Comparison of ENCODE assay signal across 8 cellular contexts in genomic region chrX:86148024-86148511, GRCh38. TPM values are rescaled to one million over a fixed set of nuclear protein-coding genes. Genes with fewer than 3 reads are reported as not detected.
DNase-seq lines count a peak whose midpoint lies in the region; ATAC-seq, FAIRE-seq and TF ChIP-seq lines count a peak whose summit lies in the region.

Gene DACH2 (plus strand): TSS chrX:86148451.

- DNase-seq in BJ (ENCODE audit: low read depth), result no peak
- DNase-seq in WERI-Rb-1, result peak; percentile 38
- peak; percentile 84 for DNase-seq in ecto neural progenitor cell (ENCODE audit: low spot score)
- peak; percentile 40 for DNase-seq in HepG2 (ENCODE audit: low spot score)
- DNase-seq in stimulated activated CD4-positive, alpha-beta T cell treated with anti-CD3 and anti-CD28 coated beads, Interleukin-1b, Interleukin-23, amount 100 ng/mL, for 24 hours (ENCODE audit: low read depth in 4 of 4, low spot score in 1 of 4), result peak in 3 of 4 experiments; percentile 7 to 31 (median 28)
- no peak for DNase-seq in DMS79 (lab: John Stamatoyannopoulos, UW)

- ATAC-seq in GM21367 (IDR thresholded peaks at IDR 0.05; ENCODE audit: unreplicated experiment) (peak; percentile 94), HepG2 (peak; percentile 100)

- H3K4me2 ChIP-seq in HepG2 (ENCODE audit: low read depth, low read length), result peak within 1 kb of the TSS; percentile 74

- intact Hi-C loops in HepG2 (cut with micrococcal nuclease; ENCODE audit: unreplicated experiment), result no loop called here

- H3K4me3 ChIP-seq in BJ (ENCODE audit: low read depth, low read length), result peak within 1 kb of the TSS; percentile 40
- peak within 1 kb of the TSS; percentile 87 for H3K4me3 ChIP-seq in HUES64 (ENCODE audit: low read length)
- peak within 1 kb of the TSS; percentile 12; the same call in 1 of the 2 replicates for H3K4me3 ChIP-seq in WERI-Rb-1 (ENCODE audit: low read depth, low read length)
- H3K4me3 ChIP-seq in HepG2 (replicated peaks in 1 of 3; ENCODE audit: insufficient read depth in 1 of 3, low read depth in 2 of 3, low read length in 3 of 3), result peak within 1 kb of the TSS; percentile 30 to 71 (median 56); a peak in 5 of 6 replicates

- H3K9me3 ChIP-seq in HUES64 (ENCODE audit: insufficient read depth, low read depth, low read length) (no peaks in the 10 kb centered on the region), WERI-Rb-1 (ENCODE audit: severe bottlenecking) (no peaks in the 10 kb centered on the region), HepG2 (ENCODE audit: low read length) (no peaks in the 10 kb centered on the region)

- H3K27me3 ChIP-seq in BJ (ENCODE audit: control insufficient read depth, insufficient read depth, low read length), result no peaks in the 10 kb centered on the region; the same call in none of the 2 replicates
- peaks cover 42% of the 10 kb centered on the region for H3K27me3 ChIP-seq in HUES64 (ENCODE audit: insufficient read depth, low read length)
- peaks cover 74% of the 10 kb centered on the region for H3K27me3 ChIP-seq in WERI-Rb-1 (ENCODE audit: insufficient read depth, low read depth, severe bottlenecking)
- peaks cover 0 to 16% of the 10 kb centered on the region in 2 experiments; a peak in 1 of 5 replicates for H3K27me3 ChIP-seq in HepG2 (ENCODE audit: control insufficient read depth in 1 of 2, insufficient read depth in 2 of 2, low read length in 2 of 2)

- POLR2A ChIA-PET in BJ (lab: Charles Lee), result no interaction called here
- POLR2A ChIA-PET in HepG2 (lab: Yijun Ruan, JAX), result no interaction called here

- no peaks in the 10 kb centered on the region for H4K20me1 ChIP-seq in HepG2 (ENCODE audit: insufficient read depth, low read length)

- no peaks in the 10 kb centered on the region for H3K36me3 ChIP-seq in BJ (ENCODE audit: control insufficient read depth, insufficient read depth, low read length)
- H3K36me3 ChIP-seq in HUES64 (ENCODE audit: insufficient read depth, low read length), result no peaks in the 10 kb centered on the region
- H3K36me3 ChIP-seq in WERI-Rb-1, result no peaks in the 10 kb centered on the region
- no peaks in the 10 kb centered on the region for H3K36me3 ChIP-seq in HepG2 (replicated peaks in 1 of 2; ENCODE audit: control insufficient read depth in 1 of 2, insufficient read depth in 2 of 2, low read length in 2 of 2)

- in situ Hi-C loops in HepG2 (cut with HindIII; ENCODE audit: extremely low pct_ligation_motif_present, low pct_unique_long_range_greater_than_20kb), result no loop called here

- TF ChIP-seq CTCF in BJ (IDR thresholded peaks at IDR 0.05; ENCODE audit: insufficient read depth, low read depth, low read length) (no peak), WERI-Rb-1 (IDR thresholded peaks at IDR 0.05; ENCODE audit: low read depth, low read length) (no peak), HepG2 (CRISPR knock-in tag; IDR thresholded peaks at IDR 0.05) (no peak; the same call in none of the 2 replicates)

- no peak within 1 kb of the TSS for H2AFZ ChIP-seq in HepG2 (ENCODE audit: low read length)

- no peaks in the 10 kb centered on the region for H3K79me2 ChIP-seq in HepG2 (ENCODE audit: insufficient read depth, low read length)

- TF ChIP-seq EP300 in HepG2 (IDR thresholded peaks at IDR 0.05; ENCODE audit: low read depth in 2 of 2, low read length in 2 of 2) (no peak), HepG2 (CRISPR knock-in tag; IDR thresholded peaks at IDR 0.05; ENCODE audit: borderline replicate concordance) (no peak)

- CTCF ChIA-PET in BJ (lab: Yijun Ruan, JAX), result no interaction called here
- CTCF ChIA-PET in HepG2 (lab: Yijun Ruan, JAX; ENCODE audit: low intra/inter-chr PET ratio, low total read pairs), result no interaction called here

- WGBS in HUES64, result under 1% methylated on average over 34 of the region's 34 CpGs
- no CpG with 5 or more reads among the region's 34 CpGs for WGBS in HepG2 (ENCODE audit: low lambda C conversion rate)

- no peak for TF ChIP-seq RAD21 in HepG2 (CRISPR knock-in tag; IDR thresholded peaks at IDR 0.05)

- no peak for TF ChIP-seq POLR2A in HepG2 (IDR thresholded peaks at IDR 0.05; ENCODE audit: insufficient read depth in 1 of 2, low read depth in 2 of 2, low read length in 2 of 2)

- H3K27ac ChIP-seq in HUES64 (ENCODE audit: low read depth, low read length) (no peak within 1 kb of the TSS), WERI-Rb-1 (no peak within 1 kb of the TSS), HepG2 (ENCODE audit: extremely low read length, insufficient read depth, low read length) (no peak within 1 kb of the TSS)

- no TSS peak for BruUV-seq in HepG2 (replicated peaks; lab: Mats Ljungman, UMichigan)

- H3K9ac ChIP-seq in HUES64 (ENCODE audit: low read depth, low read length) (no peak within 1 kb of the TSS), HepG2 (ENCODE audit: insufficient read depth, low read depth, low read length) (0 out of 2 replicates have a peak within 1 kb of the TSS, but pooled peaks have one; percentile 22)

- H3K4me1 ChIP-seq in HUES64 (ENCODE audit: insufficient read depth, low read length) (0 out of 2 replicates have a peak, but pooled peaks cover 3% of the 10 kb centered on the region), HepG2 (ENCODE audit: insufficient read depth, low read length) (peaks cover 6% of the 10 kb centered on the region; the same call in 1 of the 2 replicates)

- peak; percentile 28 for FAIRE-seq in HepG2 (lab: Jason Lieb, UNC)

TF ChIP-seq in HepG2, 621 proteins besides CTCF, POLR2A, EP300 and RAD21 (continues in another document):
- TF ChIP-seq ZNF7 (CRISPR knock-in tag; IDR thresholded peaks at IDR 0.05) (no peak), SRSF1 (optimal IDR thresholded peaks at IDR 0.05; ENCODE audit: low read depth, low read length) (no peak), RXRB (CRISPR knock-in tag; IDR thresholded peaks at IDR 0.05; ENCODE audit: borderline replicate concordance) (no peak), HNRNPLL (IDR thresholded peaks at IDR 0.05; ENCODE audit: low read depth, low read length, poor library complexity, severe bottlenecking) (peak; percentile 64), MXD1 (CRISPR knock-in tag; IDR thresholded peaks at IDR 0.05) (no peak), YY1 (IDR thresholded peaks at IDR 0.05; ENCODE audit: insufficient read depth, insufficient replicate concordance, low read depth, low read length) (no peak), PBX2 (CRISPR knock-in tag; IDR thresholded peaks at IDR 0.05) (peak; percentile 68; the same call in 1 of the 2 replicates), ZKSCAN8 (CRISPR knock-in tag; IDR thresholded peaks at IDR 0.05; ENCODE audit: borderline replicate concordance) (no peak)

RNA-seq across cellular contexts. Expression of gene DACH2, which starts in this region (rescaled TPM):
- polyA plus RNA-seq in BJ (2011; rRNA removed) (not detected in 2 replicates), HepG2 (2011; rRNA removed) (not detected in 2 replicates)
- not detected in 2 replicates for polyA minus RNA-seq in BJ (2011; rRNA and poly(A)+ RNA removed)
- 1.4 TPM for polyA plus RNA-seq in HUES64 (2013, experiment 1 of 2)
- polyA plus RNA-seq in HUES64 (2013, experiment 2 of 2), result 1.3 TPM
- not detected in 2 replicates for total RNA-seq in HepG2 (2016; rRNA removed; fragmentation: Illumina TruSeq; extraction: Trizol)
- total RNA-seq in HepG2 (2016; cell fraction: cytosol; rRNA removed; fragmentation: Illumina TruSeq; extraction: Trizol; ENCODE audit: low read depth), result not detected in 2 replicates
- not detected in 2 replicates for total RNA-seq in HepG2 (2016; cell fraction: insoluble cytoplasmic fraction; rRNA removed; fragmentation: Illumina TruSeq; extraction: Trizol)
- total RNA-seq in HepG2 (2016; cell fraction: membrane; rRNA removed; fragmentation: Illumina TruSeq; extraction: Trizol), result not detected in 2 replicates
- total RNA-seq in HepG2 (2016; cell fraction: nucleus; rRNA removed; fragmentation: Illumina TruSeq; extraction: Trizol), result not detected in 2 replicates
- not detected in 2 replicates for polyA plus RNA-seq in HepG2 (2011; cell fraction: cytosol; rRNA removed)
- not detected in 2 replicates for polyA plus RNA-seq in HepG2 (2011; cell fraction: nucleus; rRNA removed)
- polyA plus RNA-seq in HepG2 (2012), result not detected in 2 replicates
- not detected in 2 replicates for polyA plus RNA-seq in HepG2 (2016; cell fraction: cytosol; fragmentation: Illumina TruSeq; extraction: Trizol; ENCODE audit: low read depth)
- not detected in 2 replicates for polyA plus RNA-seq in HepG2 (2016; cell fraction: insoluble cytoplasmic fraction; fragmentation: Illumina TruSeq; extraction: Trizol; ENCODE audit: low read depth)
- not detected in 2 replicates for polyA plus RNA-seq in HepG2 (2016; cell fraction: membrane; fragmentation: Illumina TruSeq; extraction: Trizol; ENCODE audit: low read depth)
- polyA plus RNA-seq in HepG2 (2016; cell fraction: nucleus; fragmentation: Illumina TruSeq; extraction: Trizol; ENCODE audit: insufficient read depth, low read depth), result not detected in 2 replicates
- polyA minus RNA-seq in HepG2 (2011; rRNA and poly(A)+ RNA removed; ENCODE audit: low replicate concordance), result not detected in 2 replicates
- not detected in 2 replicates for polyA minus RNA-seq in HepG2 (2011; cell fraction: cytosol; rRNA and poly(A)+ RNA removed)
- polyA minus RNA-seq in HepG2 (2011; cell fraction: nucleus; rRNA and poly(A)+ RNA removed), result 0.26 TPM in 1 of 2 replicates, not detected in the other

Comparison
In these comparisons a context has a peak if more than half of its experiments do, and no peak if none do; other contexts are left out.
1. Peak in DNase-seq, ATAC-seq, H3K4me3 ChIP-seq, H3K9ac ChIP-seq and H3K4me2 ChIP-seq in HepG2; RNA of the gene not detected or under 1 TPM.
2. DNase-seq: peak in WERI-Rb-1 (single experiment), ecto neural progenitor cell (single experiment) and stimulated activated CD4-positive, alpha-beta T cell treated with anti-CD3 and anti-CD28 coated beads, Interleukin-1b, Interleukin-23, amount 100 ng/mL, for 24 hours (3 of 4); none in BJ (single experiment) and DMS79 (single experiment).
3. H3K4me3 ChIP-seq: peak in every context shown above with its lines; median percentile 87 in HUES64; 56 in HepG2; 40 in BJ; 12 in WERI-Rb-1.